Comparison of ENCODE assay signal across 8 cellular contexts in the genomic region with DNA sequence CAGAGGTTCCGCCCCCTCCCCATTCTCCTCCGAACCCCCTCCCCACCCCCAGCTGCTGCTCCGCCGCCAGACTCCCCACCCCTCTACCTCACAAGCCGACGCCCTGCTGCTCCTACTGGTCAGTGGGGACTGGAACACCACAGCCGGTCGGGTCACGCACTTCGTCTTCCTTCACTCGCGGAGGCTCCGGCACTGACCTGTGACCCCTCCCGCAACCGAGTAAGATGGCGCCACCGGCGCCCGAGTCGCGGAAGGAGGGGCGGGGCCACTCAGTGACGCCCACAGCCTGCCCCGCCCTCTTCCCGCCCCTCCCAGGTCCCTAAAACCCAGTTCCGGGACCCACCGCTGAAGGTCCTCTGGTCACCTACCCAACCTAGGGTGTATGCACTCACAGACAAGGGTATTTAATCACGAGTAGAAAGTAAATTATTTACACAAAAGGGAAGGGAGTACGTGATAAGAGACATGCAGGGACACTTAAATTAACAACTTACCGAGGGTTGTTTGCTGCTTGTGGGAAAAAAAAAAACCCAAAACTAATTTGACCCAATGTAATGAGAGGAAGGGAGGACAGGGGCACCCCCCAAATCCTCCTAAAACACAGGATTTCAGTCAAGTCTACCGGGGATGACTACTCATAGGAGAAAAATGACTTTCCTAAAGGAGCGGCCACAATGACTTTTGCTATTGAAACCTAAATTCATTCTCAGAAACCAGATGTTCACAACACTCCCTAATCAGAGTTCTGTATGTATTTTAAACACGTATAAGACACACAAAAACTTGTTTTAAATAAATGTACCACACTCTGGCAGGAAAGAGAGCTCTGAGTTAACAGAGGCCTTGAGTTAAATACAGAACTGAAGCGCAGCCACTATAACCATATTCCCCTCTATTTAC. TPM values are rescaled to one million over a fixed set of nuclear protein-coding genes. Genes with fewer than 3 reads are reported as not detected.
DNase-seq lines count a peak whose midpoint lies in the region; ATAC-seq and TF ChIP-seq lines count a peak whose summit lies in the region.

A gene with protein sequence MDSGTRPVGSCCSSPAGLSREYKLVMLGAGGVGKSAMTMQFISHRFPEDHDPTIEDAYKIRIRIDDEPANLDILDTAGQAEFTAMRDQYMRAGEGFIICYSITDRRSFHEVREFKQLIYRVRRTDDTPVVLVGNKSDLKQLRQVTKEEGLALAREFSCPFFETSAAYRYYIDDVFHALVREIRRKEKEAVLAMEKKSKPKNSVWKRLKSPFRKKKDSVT (minus strand): TSS at position 194 of the 900 bp plus-strand sequence. CDS start 588 bp downstream, outside the sequence.

- peak within 1 kb of the TSS; percentile 95 for H3K27ac Mint-ChIP-seq in T-helper 17 cell

- peak in 2 of 4 donors; percentile 20 to 90 for TF ChIP-seq POLR2A in upper lobe of left lung (IDR thresholded peaks at IDR 0.05)

- TF ChIP-seq EP300 in upper lobe of left lung (IDR thresholded peaks at IDR 0.05): peak in 2 of 4 donors; percentile 17 to 28

- peaks cover 13 to 25% (median 20%) of the 10 kb centered on the region in 4 donors for H3K4me1 ChIP-seq in upper lobe of left lung

- peaks cover 39 to 79% (median 53%) of the 10 kb centered on the region in 4 donors for H3K36me3 ChIP-seq in upper lobe of left lung

- H3K4me3 Mint-ChIP-seq in T-helper 17 cell: peak within 1 kb of the TSS; percentile 99

- H3K4me1 Mint-ChIP-seq in T-helper 17 cell: peaks cover 20% of the 10 kb centered on the region

- peak; percentile 80 for ATAC-seq in HG02610 (IDR thresholded peaks at IDR 0.05; ENCODE audit: unreplicated experiment)
- peak; percentile 98 for ATAC-seq in T-helper 17 cell
- peak; percentile 98 to 99 for ATAC-seq in left cardiac atrium
- ATAC-seq in upper lobe of left lung (ENCODE audit: low FRiP score in 2 of 2): peak; percentile 97 to 99

- peak within 1 kb of the TSS; percentile 54 for H3K4me3 ChIP-seq in GM12875 (ENCODE audit: low read depth, low read length)
- H3K4me3 ChIP-seq in upper lobe of left lung: peak within 1 kb of the TSS; percentile 66 to 84 (median 82)

- WGBS in upper lobe of left lung, 2 donors: 6 to 11% methylated on average over 17 to 33 of the region's 34 CpGs

- no peaks in the 10 kb centered on the region for H3K27me3 ChIP-seq in upper lobe of left lung

- peaks cover 4% of the 10 kb centered on the region for H3K36me3 Mint-ChIP-seq in T-helper 17 cell (ENCODE audit: low read depth)

- no peaks in the 10 kb centered on the region for H3K9me3 ChIP-seq in T-helper 17 cell (ENCODE audit: control insufficient read depth, low read length, poor library complexity, severe bottlenecking)
- H3K9me3 ChIP-seq in upper lobe of left lung: no peaks in the 10 kb centered on the region

- intact Hi-C loops in left cardiac atrium (cut with DNase I) (loop anchor here in 1 of 2 donors (2.0 kb wide), 1 partner anchor 51 kb away; no protein-coding TSS in a partner anchor), posterior vena cava (cut with DNase I) (no loop called here)

- TF ChIP-seq CTCF in GM12875 (IDR thresholded peaks at IDR 0.05; ENCODE audit: borderline replicate concordance, insufficient read depth, low read depth, low read length): no peak
- TF ChIP-seq CTCF in upper lobe of left lung (IDR thresholded peaks at IDR 0.05): peak; percentile 27 to 63 (median 46)

- H3K27ac ChIP-seq in upper lobe of left lung: peak within 1 kb of the TSS; percentile 90 to 97 (median 94)

- DNase-seq in NCI-H1105 (lab: John Stamatoyannopoulos, UW) (peak; percentile 74), T-helper 17 cell (peak; percentile 70 to 85 (median 84)), amniotic epithelial cell (ENCODE audit: low read depth) (peak; percentile 67), left cardiac atrium (peak; percentile 91), posterior vena cava (ENCODE audit: low spot score) (peak; percentile 96), upper lobe of left lung (peak; percentile 94 to 95)

- H3K27me3 Mint-ChIP-seq in T-helper 17 cell: no peaks in the 10 kb centered on the region

RNA-seq across cellular contexts. Expression of the gene that starts here (rescaled TPM):
- total RNA-seq in T-helper 17 cell (10 to 100 TPM; 47.8 to 64.6 TPM), left cardiac atrium (10 to 100 TPM; 23.1 to 26.1 TPM), posterior vena cava (10 to 100 TPM; 34.1 to 36.2 TPM), upper lobe of left lung (10 to 100 TPM; 26.3 to 67.1 (median 45.1) TPM)

Comparison
In these comparisons a context has a peak if more than half of its experiments do, and no peak if none do; other contexts are left out.
1. Peak in every context shown above with its lines: DNase-seq, ATAC-seq, H3K4me3 ChIP-seq and H3K27ac ChIP-seq.